ENCODE assay signal across 28 cellular contexts in the genomic region with DNA sequence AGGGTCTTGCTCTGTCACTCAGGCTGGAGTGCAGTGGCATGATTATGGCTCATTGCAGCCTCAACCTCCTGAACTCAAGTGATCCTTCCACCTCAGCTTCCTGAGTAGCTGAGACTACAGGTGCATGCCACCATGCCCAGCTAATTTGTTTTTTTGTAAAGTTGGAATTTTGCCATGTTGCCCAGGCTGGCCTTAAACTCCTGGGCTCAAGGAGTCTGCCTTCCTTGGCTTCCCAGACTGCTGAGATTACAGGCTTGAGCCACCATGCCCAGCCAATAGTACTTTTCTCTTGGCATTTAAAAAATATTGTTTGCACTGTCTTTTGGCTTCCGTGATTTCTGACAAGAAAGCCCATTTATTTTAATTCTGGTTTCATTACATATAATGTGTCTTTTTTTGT.
A peak's percentile ranks its signal among the peaks of the same experiment; 100 is the strongest.
DNase-seq lines count a peak whose midpoint lies in the region; ATAC-seq lines count a peak whose summit lies in the region.
"Had no signal": no experiment of that assay in that cellular context is flagged by ENCODE, and none has a peak within 500 bp of the region (broad histone marks: within the 10 kb centered on the region; RNA-seq: fewer than 3 reads in every experiment).

No MANE protein-coding gene starts in this region.

- peaks cover 0 to 35% (median 12%) of the 10 kb centered on the region in 11 experiments; a peak in 16 of 22 replicates for H3K9me3 ChIP-seq in BLaER1 treated with 17β-estradiol and CSF1 and Interleukin-3, amounts not matched to agents 10 nM and 100 nM (replicated peaks in 1 of 11)
- H3K9me3 ChIP-seq in Karpas-422 (ENCODE audit: low read length) = no peaks in the 10 kb centered on the region
- H3K9me3 ChIP-seq: BE2C, Caco-2, SK-N-SH had no signal

- no peak overlapping the region for H3K4me3 Mint-ChIP-seq in dendritic cell treated with granulocyte-macrophage colony-stimulating factor and Interleukin-4, amounts not matched to agents 40 ng/mL and 50 ng/mL, for 4 days
- H3K4me3 Mint-ChIP-seq: CD4-positive, CD25-positive, alpha-beta regulatory T cell; H9 had no signal

- ATAC-seq in GM19023 (IDR thresholded peaks at IDR 0.05; ENCODE audit: unreplicated experiment) = no peak
- ATAC-seq: HepG2, PC-3 had no signal

- intact Hi-C loops in dendritic cell treated with granulocyte-macrophage colony-stimulating factor and Interleukin-4, amounts not matched to agents 40 ng/mL and 50 ng/mL, for 4 days (cut with micrococcal nuclease) = no loop called here

- H3K9ac ChIP-seq in BLaER1 treated with 17β-estradiol and CSF1 and Interleukin-3, amounts not matched to agents 10 nM and 100 nM = no peak overlapping the region; a peak in 1 of 22 replicates
- H3K9ac ChIP-seq in Karpas-422 (ENCODE audit: low read length) = no peak overlapping the region
- H3K9ac ChIP-seq: SK-N-SH had no signal

- no peaks in the 10 kb centered on the region for H3K9me2 ChIP-seq in Karpas-422 (replicated peaks; ENCODE audit: insufficient read depth, low read length)
- H3K9me2 ChIP-seq: SK-N-SH had no signal

- no peaks in the 10 kb centered on the region for H3K9me3 Mint-ChIP-seq in dendritic cell treated with granulocyte-macrophage colony-stimulating factor and Interleukin-4, amounts not matched to agents 40 ng/mL and 50 ng/mL, for 4 days
- H3K9me3 Mint-ChIP-seq: H9 had no signal

- peaks cover 20% of the 10 kb centered on the region for H3K36me3 Mint-ChIP-seq in dendritic cell treated with granulocyte-macrophage colony-stimulating factor and Interleukin-4, amounts not matched to agents 40 ng/mL and 50 ng/mL, for 4 days (ENCODE audit: low read depth)

- peaks cover 0 to 20% (median 6%) of the 10 kb centered on the region in 11 experiments; a peak in 11 of 22 replicates for H3K36me3 ChIP-seq in BLaER1 treated with 17β-estradiol and CSF1 and Interleukin-3, amounts not matched to agents 10 nM and 100 nM
- H3K36me3 ChIP-seq in Karpas-422 (ENCODE audit: insufficient read depth, low read length) = no peaks in the 10 kb centered on the region
- H3K36me3 ChIP-seq: BE2C had no signal

- DNase-seq in DMS79 (lab: John Stamatoyannopoulos, UW) (peak; percentile 33), Karpas-422 (no peak), NCI-H146 treated with DMSO at 0.1 percent for 48 hours (lab: John Stamatoyannopoulos, UW; ENCODE audit: unreplicated experiment) (no peak), D341Med (ENCODE audit: low spot score) (no peak), HuH-7.5 (ENCODE audit: low spot score) (no peak)
- DNase-seq: BE2C; Caco-2; CD4-positive, CD25-positive, alpha-beta regulatory T cell; EL; H9; KG1; MV-4-11; NCI-H1105 treated with DMSO at 0.1 percent for 48 hours; NCI-H1694 treated with DMSO at 0.1 percent for 48 hours; NCI-H2081 treated with DMSO at 0.1 percent for 48 hours; NCI-H226; NCI-H510A treated with DMSO at 0.1 percent for 48 hours; NCI-H82; PC-3; SIG-M5; SK-N-SH; T-helper 2 cell had no signal

- H3K27ac ChIP-seq in BLaER1 treated with 17β-estradiol and CSF1 and Interleukin-3, amounts not matched to agents 10 nM and 100 nM = peak overlapping the region in 9 of 11 experiments; percentile 7 to 82 (median 72); a peak in 14 of 22 replicates
- H3K27ac ChIP-seq in Karpas-422 (ENCODE audit: low read length) = no peak overlapping the region
- H3K27ac ChIP-seq: HL-60, RWPE1 had no signal

- no peak overlapping the region for H2AFZ ChIP-seq in Karpas-422 (ENCODE audit: low read length)

- H3K4me2 ChIP-seq in BLaER1 treated with 17β-estradiol and CSF1 and Interleukin-3, amounts not matched to agents 10 nM and 100 nM = peak overlapping the region in 6 of 11 experiments; percentile 54 to 88 (median 68); a peak in 11 of 22 replicates
- peak overlapping the region; percentile 4 for H3K4me2 ChIP-seq in Karpas-422 (ENCODE audit: low read depth, low read length, poor library complexity, severe bottlenecking)
- H3K4me2 ChIP-seq: SK-N-SH had no signal

- H3K4me3 ChIP-seq in BLaER1 treated with 17β-estradiol and CSF1 and Interleukin-3, amounts not matched to agents 10 nM and 100 nM = no peak overlapping the region
- no peak overlapping the region for H3K4me3 ChIP-seq in Karpas-422 (ENCODE audit: low read length)

- H3K4me1 ChIP-seq in BLaER1 treated with 17β-estradiol and CSF1 and Interleukin-3, amounts not matched to agents 10 nM and 100 nM = peaks cover 0 to 100% (median 88%) of the 10 kb centered on the region in 10 experiments; a peak in 16 of 20 replicates
- H3K4me1 ChIP-seq in Karpas-422 (ENCODE audit: low read length) = peaks cover 49% of the 10 kb centered on the region

- peaks cover 79% of the 10 kb centered on the region for H3K4me1 Mint-ChIP-seq in dendritic cell treated with granulocyte-macrophage colony-stimulating factor and Interleukin-4, amounts not matched to agents 40 ng/mL and 50 ng/mL, for 4 days (ENCODE audit: low read depth)

- no peaks in the 10 kb centered on the region for H3K27me3 Mint-ChIP-seq in dendritic cell treated with granulocyte-macrophage colony-stimulating factor and Interleukin-4, amounts not matched to agents 40 ng/mL and 50 ng/mL, for 4 days
- H3K27me3 Mint-ChIP-seq: CD4-positive, CD25-positive, alpha-beta regulatory T cell had no signal

- H3K27ac Mint-ChIP-seq in dendritic cell treated with granulocyte-macrophage colony-stimulating factor and Interleukin-4, amounts not matched to agents 40 ng/mL and 50 ng/mL, for 4 days = peak overlapping the region; percentile 82
- H3K27ac Mint-ChIP-seq: H9 had no signal

- H4K20me1 ChIP-seq in BLaER1 treated with 17β-estradiol and CSF1 and Interleukin-3, amounts not matched to agents 10 nM and 100 nM = peaks cover 0 to 59% (median 0%) of the 10 kb centered on the region in 11 experiments; a peak in 7 of 22 replicates
- H4K20me1 ChIP-seq in Karpas-422 (ENCODE audit: insufficient read depth, low read depth, low read length) = no peaks in the 10 kb centered on the region

- H3K79me2 ChIP-seq in Karpas-422 (ENCODE audit: low read length) = peaks cover 97% of the 10 kb centered on the region

- no peaks in the 10 kb centered on the region for H3K27me3 ChIP-seq in BLaER1 treated with 17β-estradiol and CSF1 and Interleukin-3, amounts not matched to agents 10 nM and 100 nM
- no peaks in the 10 kb centered on the region for H3K27me3 ChIP-seq in Karpas-422 (ENCODE audit: low read length)
- H3K27me3 ChIP-seq: BE2C had no signal
